22 cellular contexts compared by ENCODE assay signal in the genomic region with DNA sequence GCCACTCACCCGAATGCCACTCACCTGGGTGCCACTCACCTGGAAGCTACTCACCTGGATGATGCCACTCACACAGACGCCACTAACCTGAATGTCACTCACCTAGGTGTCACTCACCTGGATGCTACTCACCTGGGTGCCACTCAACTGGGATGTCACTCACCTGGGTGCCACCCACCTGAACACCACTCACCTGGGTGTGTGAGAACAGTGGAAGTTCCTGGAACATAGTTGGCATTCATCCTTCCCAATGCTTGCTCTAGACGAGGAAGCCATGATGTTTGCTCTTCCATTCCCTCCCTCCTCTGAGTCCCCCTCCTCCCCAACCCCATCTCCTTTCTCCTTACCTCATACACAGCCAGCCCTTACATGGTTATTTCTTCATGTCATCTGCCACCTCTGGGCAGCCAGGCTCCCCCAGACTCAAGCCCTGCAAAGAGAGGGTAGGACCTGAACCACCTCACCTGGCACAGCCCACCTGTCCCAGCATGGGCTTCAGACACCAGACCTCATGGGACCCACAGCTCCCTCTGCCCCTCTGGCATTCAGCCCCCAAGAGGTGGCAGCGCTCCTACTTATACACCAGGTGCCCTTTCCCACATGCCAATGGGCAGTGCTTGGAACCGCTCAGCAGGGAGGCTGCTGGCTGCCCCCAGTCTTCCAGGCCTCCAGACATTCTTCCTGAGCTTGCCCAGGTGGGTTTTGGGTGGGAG.
A peak's percentile ranks its signal among the peaks of the same experiment; 100 is the strongest.
DNase-seq lines count a peak whose midpoint lies in the region; ATAC-seq and TF ChIP-seq lines count a peak whose summit lies in the region.
"Had no signal": no experiment of that assay in that cellular context is flagged by ENCODE, and none has a peak within 500 bp of the region (broad histone marks: within the 10 kb centered on the region; RNA-seq: fewer than 3 reads in every experiment).

No MANE protein-coding gene starts in this region.

- H3K9me1 ChIP-seq in IMR-90 (ENCODE audit: insufficient read depth, low read length), result peaks cover 12% of the 10 kb centered on the region

- WGBS in IMR-90 (ENCODE audit: extremely low coverage in 2 of 2, insufficient read length in 1 of 2), 2 experiments, result 90% methylated on average over 2 of the region's 5 CpGs; no CpG with 5 or more reads in 1 of the 2 experiments

- DNase-seq in EL, result peak; percentile 25
- DNase-seq in IMR-90, result no peak
- peak; percentile 68 for DNase-seq in chondrocyte (ENCODE audit: low spot score)
- DNase-seq in posterior vena cava (ENCODE audit: low spot score), result peak; percentile 76
- no peak for DNase-seq in NCI-H2081 treated with DMSO at 0.1 percent for 48 hours (lab: John Stamatoyannopoulos, UW)
- no peak for DNase-seq in stimulated activated naive B cell treated with anti-CD40 and anti-IgM and Interleukin-4, amounts not matched to agents 10 μg/mL and 1 μg/mL and 100 μg/mL, for 72 hours
- DNase-seq in mucosa of descending colon, result no peak
- DNase-seq: Calu3; CD8-positive, alpha-beta T cell; MV-4-11; NCI-H1436; NCI-H2081; NCI-H446 treated with DMSO at 0.1 percent for 48 hours; NCI-H748 treated with DMSO at 0.1 percent for 48 hours; PC-3; RPMI8226; SHP77 treated with DMSO at 0.1 percent for 48 hours; T-cell had no signal

- no peak overlapping the region for H3K23ac ChIP-seq in IMR-90 (ENCODE audit: low read depth, low read length)

- H3K27me3 ChIP-seq in IMR-90 (ENCODE audit: control insufficient read depth, insufficient read depth, low read length), result peaks cover 6% of the 10 kb centered on the region; the same call in 1 of the 2 replicates

- CTCF ChIA-PET in IMR-90 (lab: Yijun Ruan, JAX), result no interaction called here

- H3K4me2 ChIP-seq in IMR-90 (ENCODE audit: low read depth, low read length), result no peak overlapping the region
- H3K4me2 ChIP-seq: A549; BLaER1 treated with 17β-estradiol and CSF1 and Interleukin-3, amounts not matched to agents 10 nM and 100 nM had no signal

- no peak for TF ChIP-seq POLR2A in IMR-90 (IDR thresholded peaks at IDR 0.05; ENCODE audit: low read depth, low read length)

- peak overlapping the region; percentile 25 for H2AK9ac ChIP-seq in IMR-90 (replicated peaks; ENCODE audit: low read depth, low read length, poor library complexity)

- no peak overlapping the region for H4K91ac ChIP-seq in IMR-90 (ENCODE audit: insufficient read depth, low read depth, low read length)

- H3K4me1 ChIP-seq in IMR-90 (ENCODE audit: control insufficient read depth, insufficient read depth, low read length), result peaks cover 14% of the 10 kb centered on the region
- H3K4me1 ChIP-seq in mucosa of descending colon (ENCODE audit: low read depth), result no peaks in the 10 kb centered on the region
- H3K4me1 ChIP-seq: A549 had no signal

- no peak overlapping the region; the same call in 1 of the 2 replicates for H3K4ac ChIP-seq in IMR-90 (ENCODE audit: low read depth, low read length)

- in situ Hi-C loops in IMR-90 (cut with MboI; ENCODE audit: low sequenced_read_pairs), result no loop called here

- no peak overlapping the region for H3K14ac ChIP-seq in IMR-90 (replicated peaks; ENCODE audit: low read depth, low read length)

- BruUV-seq in IMR-90 (replicated peaks; lab: Mats Ljungman, UMichigan), result no TSS peak

- intact Hi-C loops in IMR-90 (cut with micrococcal nuclease) (no loop called here), posterior vena cava (cut with DNase I) (loop anchor here in 1 of 2 donors (10.0 kb wide), 1 partner anchor 264 kb away; no protein-coding TSS in a partner anchor), mucosa of descending colon (cut with DNase I, micrococcal nuclease) (no loop called here)

- no peak overlapping the region for H3K27ac Mint-ChIP-seq in chondrocyte (ENCODE audit: unreplicated experiment)
- no peak overlapping the region for H3K27ac Mint-ChIP-seq in stimulated activated naive B cell treated with anti-CD40 and anti-IgM and Interleukin-4, amounts not matched to agents 10 μg/mL and 1 μg/mL and 100 μg/mL, for 72 hours
- H3K27ac Mint-ChIP-seq: CD8-positive, alpha-beta T cell; H9; T-cell had no signal

- H3K79me1 ChIP-seq in IMR-90 (ENCODE audit: low read depth in 1 of 2, low read length in 2 of 2), result peaks cover 0 to 15% of the 10 kb centered on the region in 2 experiments; a peak in 2 of 4 replicates

- no peak overlapping the region; the same call in 2 of the 3 replicates for H2BK15ac ChIP-seq in IMR-90 (ENCODE audit: low read depth, low read length)

- no peak overlapping the region for H4K8ac ChIP-seq in IMR-90 (ENCODE audit: low read depth in 2 of 2, low read length in 2 of 2)

- no peaks in the 10 kb centered on the region for H3K4me1 Mint-ChIP-seq in chondrocyte (ENCODE audit: low read depth)
- H3K4me1 Mint-ChIP-seq in stimulated activated naive B cell treated with anti-CD40 and anti-IgM and Interleukin-4, amounts not matched to agents 10 μg/mL and 1 μg/mL and 100 μg/mL, for 72 hours, result peaks cover 2 to 3% of the 10 kb centered on the region in 2 donors
- H3K4me1 Mint-ChIP-seq: T-cell had no signal

- no peak overlapping the region; the same call in 1 of the 2 replicates for H2AK5ac ChIP-seq in IMR-90 (ENCODE audit: low read depth, low read length)

- no peaks in the 10 kb centered on the region for H3K36me3 ChIP-seq in IMR-90 (ENCODE audit: control insufficient read depth, insufficient read depth, low read length)
- no peaks in the 10 kb centered on the region for H3K36me3 ChIP-seq in mucosa of descending colon (ENCODE audit: low read depth)
- H3K36me3 ChIP-seq: BLaER1 treated with 17β-estradiol and CSF1 and Interleukin-3, amounts not matched to agents 10 nM and 100 nM had no signal

- no peak overlapping the region for H3K27ac ChIP-seq in IMR-90 (ENCODE audit: insufficient read depth, low read length)
- H3K27ac ChIP-seq: A549; BLaER1 treated with 17β-estradiol and CSF1 and Interleukin-3, amounts not matched to agents 10 nM and 100 nM had no signal

- no peak overlapping the region for H3K56ac ChIP-seq in IMR-90 (ENCODE audit: extremely low read depth, insufficient read depth, low read length)

- peaks cover 52% of the 10 kb centered on the region for H3K27me3 Mint-ChIP-seq in chondrocyte (ENCODE audit: low read depth)
- peaks cover 70 to 75% of the 10 kb centered on the region in 2 donors for H3K27me3 Mint-ChIP-seq in stimulated activated naive B cell treated with anti-CD40 and anti-IgM and Interleukin-4, amounts not matched to agents 10 μg/mL and 1 μg/mL and 100 μg/mL, for 72 hours

- H3K9me3 ChIP-seq in IMR-90 (ENCODE audit: control insufficient read depth, insufficient read depth, low read length), result no peaks in the 10 kb centered on the region
- no peaks in the 10 kb centered on the region for H3K9me3 ChIP-seq in mucosa of descending colon
- H3K9me3 ChIP-seq: A549; BLaER1 treated with 17β-estradiol and CSF1 and Interleukin-3, amounts not matched to agents 10 nM and 100 nM had no signal

- TF ChIP-seq CTCF in IMR-90 (conservative IDR thresholded peaks at IDR 0.05; ENCODE audit: low read depth, low read length), result no peak
- TF ChIP-seq CTCF in chondrocyte (IDR thresholded peaks at IDR 0.05), result no peak
- TF ChIP-seq CTCF in mucosa of descending colon (IDR thresholded peaks at IDR 0.05), result no peak

- H3K9ac ChIP-seq in IMR-90 (ENCODE audit: low read depth, low read length), result no peak overlapping the region
- H3K9ac ChIP-seq: BLaER1 treated with 17β-estradiol and CSF1 and Interleukin-3, amounts not matched to agents 10 nM and 100 nM had no signal

- H3K4me3 ChIP-seq in IMR-90 (ENCODE audit: insufficient read depth, low read depth, low read length) (no peak overlapping the region), mucosa of descending colon (no peak overlapping the region)
- H3K4me3 ChIP-seq: A549; BLaER1 treated with 17β-estradiol and CSF1 and Interleukin-3, amounts not matched to agents 10 nM and 100 nM had no signal

- dilution Hi-C loops in IMR-90 (cut with HindIII; ENCODE audit: low sequenced_read_pairs, unreplicated experiment), result no loop called here

- H2BK20ac ChIP-seq in IMR-90 (ENCODE audit: low read depth, low read length), result no peak overlapping the region

- POLR2A ChIA-PET in IMR-90 (lab: Charles Lee; ENCODE audit: unreplicated experiment), result no interaction called here

- H4K5ac ChIP-seq in IMR-90 (ENCODE audit: low read depth, low read length), result no peak overlapping the region

- no peak for TF ChIP-seq RAD21 in IMR-90 (IDR thresholded peaks at IDR 0.05; ENCODE audit: low read length)

- no peak overlapping the region for H3K18ac ChIP-seq in IMR-90 (ENCODE audit: low read depth, low read length)

- H3K9me3 Mint-ChIP-seq in chondrocyte (ENCODE audit: low read depth), result no peaks in the 10 kb centered on the region
- peaks cover 0 to 3% of the 10 kb centered on the region in 2 donors for H3K9me3 Mint-ChIP-seq in stimulated activated naive B cell treated with anti-CD40 and anti-IgM and Interleukin-4, amounts not matched to agents 10 μg/mL and 1 μg/mL and 100 μg/mL, for 72 hours
- H3K9me3 Mint-ChIP-seq: CD8-positive, alpha-beta T cell; H9; T-cell had no signal

- H4K20me1 ChIP-seq in IMR-90 (ENCODE audit: insufficient read depth, low read length), result no peaks in the 10 kb centered on the region
- H4K20me1 ChIP-seq: BLaER1 treated with 17β-estradiol and CSF1 and Interleukin-3, amounts not matched to agents 10 nM and 100 nM had no signal

- peak overlapping the region; percentile 60 for H2AFZ ChIP-seq in IMR-90 (replicated peaks; ENCODE audit: low read length, poor library complexity)

- H3K4me3 Mint-ChIP-seq in chondrocyte (ENCODE audit: unreplicated experiment), result no peak overlapping the region
- no peak overlapping the region for H3K4me3 Mint-ChIP-seq in stimulated activated naive B cell treated with anti-CD40 and anti-IgM and Interleukin-4, amounts not matched to agents 10 μg/mL and 1 μg/mL and 100 μg/mL, for 72 hours
- H3K4me3 Mint-ChIP-seq: CD8-positive, alpha-beta T cell; H9; T-cell had no signal

- no peaks in the 10 kb centered on the region for H3K36me3 Mint-ChIP-seq in chondrocyte (ENCODE audit: low read depth)
- H3K36me3 Mint-ChIP-seq in stimulated activated naive B cell treated with anti-CD40 and anti-IgM and Interleukin-4, amounts not matched to agents 10 μg/mL and 1 μg/mL and 100 μg/mL, for 72 hours, result no peaks in the 10 kb centered on the region
- H3K36me3 Mint-ChIP-seq: CD8-positive, alpha-beta T cell; T-cell had no signal

- no peak for ATAC-seq in IMR-90 (ENCODE audit: low read depth)
- no peak for ATAC-seq in stimulated activated naive B cell treated with anti-CD40 and anti-IgM and Interleukin-4, amounts not matched to agents 10 μg/mL and 1 μg/mL and 100 μg/mL, for 72 hours (replicated peaks)
- no peak for ATAC-seq in mucosa of descending colon
- ATAC-seq: A549; CD8-positive, alpha-beta T cell; PC-3; SK-N-SH treated with all-trans-retinoic acid at 6 μM for 48 hours; T-cell had no signal

- peak overlapping the region; percentile 14 for H2BK120ac ChIP-seq in IMR-90 (ENCODE audit: low read depth, low read length)

- no peak overlapping the region for H2BK5ac ChIP-seq in IMR-90 (ENCODE audit: low read depth, low read length, poor library complexity, severe bottlenecking)

TF ChIP-seq in IMR-90, 13 proteins besides CTCF, POLR2A, EP300 and RAD21 (continues in another document):
- TF ChIP-seq MAZ (IDR thresholded peaks at IDR 0.05; ENCODE audit: borderline replicate concordance, low read depth, low read length), result no peak
- TF ChIP-seq CEBPB (IDR thresholded peaks at IDR 0.05; ENCODE audit: low read depth, low read length), result no peak
- TF ChIP-seq MXI1 (IDR thresholded peaks at IDR 0.05; ENCODE audit: borderline replicate concordance, low read depth, low read length), result no peak
- TF ChIP-seq SMC3 (IDR thresholded peaks at IDR 0.05; ENCODE audit: low read depth, low read length), result no peak

Comparison
In these comparisons a context has a peak if more than half of its experiments do, and no peak if none do; other contexts are left out.
1. DNase-seq: peak in EL (single experiment), chondrocyte (single experiment) and posterior vena cava (single experiment); none in IMR-90 (single experiment), NCI-H2081 treated with DMSO at 0.1 percent for 48 hours (single experiment), stimulated activated naive B cell treated with anti-CD40 and anti-IgM and Interleukin-4, amounts not matched to agents 10 μg/mL and 1 μg/mL and 100 μg/mL, for 72 hours (single experiment) and mucosa of descending colon (0 of 3).